ENCODE assay signal across 13 cellular contexts in genomic region chr10:132652446-132652845, GRCh38.
DNase-seq lines count a peak whose midpoint lies in the region; ATAC-seq, FAIRE-seq and TF ChIP-seq lines count a peak whose summit lies in the region.
"Had no signal": no experiment of that assay in that cellular context is flagged by ENCODE, and none has a peak within 500 bp of the region (broad histone marks: within the 10 kb centered on the region; RNA-seq: fewer than 3 reads in every experiment).

No MANE protein-coding gene starts in this region.

- H3K9me3 ChIP-seq in H1 (ENCODE audit: insufficient read depth in 2 of 2, low read depth in 1 of 2, low read length in 1 of 2), result no peaks in the 10 kb centered on the region
- H3K9me3 ChIP-seq in spleen, result no peaks in the 10 kb centered on the region
- H3K9me3 ChIP-seq: BE2C had no signal

- no peak overlapping the region for H3K4me3 Mint-ChIP-seq in natural killer cell treated with Interleukin-12 subunit alpha and Interleukin-12 subunit beta and Interleukin-15 and Interleukin-18, amount 100 ng/mL, for 72 hours
- no peak overlapping the region for H3K4me3 Mint-ChIP-seq in natural killer cell
- H3K4me3 Mint-ChIP-seq: CD4-positive, alpha-beta memory T cell had no signal

- no peaks in the 10 kb centered on the region for H3K36me3 Mint-ChIP-seq in natural killer cell treated with Interleukin-12 subunit alpha and Interleukin-12 subunit beta and Interleukin-15 and Interleukin-18, amount 100 ng/mL, for 72 hours
- no peaks in the 10 kb centered on the region for H3K36me3 Mint-ChIP-seq in natural killer cell

- H3K79me2 ChIP-seq in H1 (ENCODE audit: control insufficient read depth in 1 of 2, insufficient read depth in 2 of 2, low read length in 2 of 2), result no peaks in the 10 kb centered on the region

- no peak overlapping the region for H3K4ac ChIP-seq in H1 (replicated peaks; ENCODE audit: insufficient read length, low read depth, low read length)

- no peak overlapping the region for H3K14ac ChIP-seq in H1 (ENCODE audit: insufficient read length)

- H3K36me3 ChIP-seq in H1 (ENCODE audit: control insufficient read depth in 2 of 4, insufficient read depth in 4 of 4, low read length in 3 of 4) (no peaks in the 10 kb centered on the region), spleen (peaks cover 0 to 91% (median 27%) of the 10 kb centered on the region in 6 donors)
- H3K36me3 ChIP-seq: BE2C had no signal

- no peak overlapping the region for H3K23ac ChIP-seq in H1 (ENCODE audit: insufficient read length)

- H2BK12ac ChIP-seq in H1 (ENCODE audit: low read depth, low read length), result 0 out of 2 replicates have a peak overlapping the region, but pooled peaks have one; percentile 9

- H3K27ac ChIP-seq in H1 (ENCODE audit: low read depth, low read length), result no peak overlapping the region
- no peak overlapping the region for H3K27ac ChIP-seq in spleen
- H3K27ac ChIP-seq: C4-2B, GM23248 had no signal

- intact Hi-C loops in natural killer cell (cut with micrococcal nuclease) (loop anchor here (5.0 to 10.0 kb wide), 2 partner anchors 140 to 252 kb away; no protein-coding TSS in a partner anchor), spleen (cut with DNase I; ENCODE audit: low total_unique reads) (no loop called here)

- no peak for TF ChIP-seq RAD21 in H1 (IDR thresholded peaks at IDR 0.05 in 1 of 2, conservative IDR thresholded peaks at IDR 0.05 in 1 of 2; ENCODE audit: low read depth in 2 of 2, low read length in 2 of 2)

- WGBS in H1 (ENCODE audit: extremely low coverage in 1 of 2, insufficient coverage in 1 of 2, insufficient read length in 1 of 2, insufficient replicate concordance in 2 of 2, low coverage in 1 of 2, low lambda C conversion rate in 2 of 2, missing lambda C conversion rate in 1 of 2), 2 experiments, result 92% methylated on average over 15 of the region's 15 CpGs; no CpG with 5 or more reads in 1 of the 2 experiments
- 93 to 96% (median 95%) methylated on average over 15 of the region's 15 CpGs for whole genome bisulfite sequencing in spleen, 5 donors

- H2BK15ac ChIP-seq in H1 (ENCODE audit: low read length), result no peak overlapping the region

- TF ChIP-seq POLR2A in H1 (IDR thresholded peaks at IDR 0.05; ENCODE audit: control extremely low read depth in 1 of 2, low read depth in 2 of 2, low read length in 2 of 2), result no peak
- no peak for TF ChIP-seq POLR2A in spleen (IDR thresholded peaks at IDR 0.05)

- H3K4me1 Mint-ChIP-seq in natural killer cell treated with Interleukin-12 subunit alpha and Interleukin-12 subunit beta and Interleukin-15 and Interleukin-18, amount 100 ng/mL, for 72 hours (ENCODE audit: low read depth in 2 of 2), result peaks cover 0 to 3% of the 10 kb centered on the region in 2 donors
- peaks cover 0 to 10% of the 10 kb centered on the region in 2 donors for H3K4me1 Mint-ChIP-seq in natural killer cell

- DNase-seq in natural killer cell treated with Interleukin-12 subunit alpha and Interleukin-12 subunit beta and Interleukin-15 and Interleukin-18, amount 100 ng/mL, for 72 hours (ENCODE audit: low spot score), result peak; percentile 12
- DNase-seq in natural killer cell, result no peak
- no peak for DNase-seq in H1 (ENCODE audit: low read depth in 1 of 2, low spot score in 2 of 2)
- peak; percentile 47 for DNase-seq in spleen
- no peak for DNase-seq in frontal cortex (ENCODE audit: low spot score in 2 of 2)
- DNase-seq in central memory CD4-positive, alpha-beta T cell, result no peak
- DNase-seq in Kasumi-1 (lab: John Stamatoyannopoulos, UW), result no peak
- DNase-seq: BE2C; CD4-positive, alpha-beta memory T cell; DMS79; GM23248 had no signal

- H3K27me3 Mint-ChIP-seq in natural killer cell treated with Interleukin-12 subunit alpha and Interleukin-12 subunit beta and Interleukin-15 and Interleukin-18, amount 100 ng/mL, for 72 hours, result no peaks in the 10 kb centered on the region
- no peaks in the 10 kb centered on the region for H3K27me3 Mint-ChIP-seq in natural killer cell (ENCODE audit: low read depth in 2 of 2)
- H3K27me3 Mint-ChIP-seq: CD4-positive, alpha-beta memory T cell had no signal

- no peak overlapping the region for H4K8ac ChIP-seq in H1 (ENCODE audit: extremely low read depth, insufficient read depth, low read length)

- no peak overlapping the region for H3K4me3 ChIP-seq in H1 (ENCODE audit: extremely low read depth in 1 of 4, insufficient read depth in 2 of 4, low read depth in 3 of 4, low read length in 4 of 4)
- no peak overlapping the region for H3K4me3 ChIP-seq in spleen
- H3K4me3 ChIP-seq: GM23248 had no signal

- H3K56ac ChIP-seq in H1 (replicated peaks; ENCODE audit: insufficient read length, low read depth, low read length), result no peak overlapping the region

- H3K23me2 ChIP-seq in H1 (ENCODE audit: low read depth, low read length), result 0 out of 2 replicates have a peak, but pooled peaks cover 2% of the 10 kb centered on the region

- TF ChIP-seq CTCF in natural killer cell (IDR thresholded peaks at IDR 0.05) (no peak), H1 (IDR thresholded peaks at IDR 0.05; ENCODE audit: control extremely low read depth in 1 of 3, insufficient read depth in 1 of 3, low read depth in 1 of 3, low read length in 3 of 3) (no peak), spleen (IDR thresholded peaks at IDR 0.05 in 8 of 11, conservative IDR thresholded peaks at IDR 0.05 in 3 of 11) (no peak)

- H2AK5ac ChIP-seq in H1 (ENCODE audit: low read depth, low read length), result no peak overlapping the region

- FAIRE-seq in H1 (lab: Jason Lieb, UNC) (no peak), frontal cortex (lab: Jason Lieb, UNC) (no peak)
- FAIRE-seq: GM12891 had no signal

- H2BK20ac ChIP-seq in H1 (ENCODE audit: low read length), result no peak overlapping the region

- H2AFZ ChIP-seq in H1 (ENCODE audit: low read length), result no peak overlapping the region
- H2AFZ ChIP-seq: GM23248 had no signal

- POLR2A ChIA-PET in H1 (lab: Charles Lee; ENCODE audit: partially characterized antibody), result no interaction called here

- no peak overlapping the region for H3K9ac ChIP-seq in H1 (replicated peaks in 1 of 4; ENCODE audit: extremely low read depth in 1 of 4, low read depth in 3 of 4, low read length in 3 of 4)
- H3K9ac ChIP-seq: GM23248 had no signal

- TF ChIP-seq EP300 in H1 (IDR thresholded peaks at IDR 0.05; ENCODE audit: borderline replicate concordance in 1 of 2, low read depth in 2 of 2, low read length in 2 of 2), result no peak

- CTCF ChIA-PET in H1 (lab: Charles Lee; ENCODE audit: partially characterized antibody), result interaction anchor here (0.6 to 4.8 kb wide), 7 partner anchors 10 to 208 kb away, joined by 3 to 37 read pairs (median 4); no protein-coding TSS in a partner anchor

- H2BK5ac ChIP-seq in H1 (ENCODE audit: low read depth, low read length), result no peak overlapping the region

- peaks cover 0 to 4% of the 10 kb centered on the region in 2 experiments for H4K20me1 ChIP-seq in H1 (replicated peaks in 1 of 2; ENCODE audit: control insufficient read depth in 1 of 2, insufficient read depth in 2 of 2, low read length in 2 of 2)

- ATAC-seq in natural killer cell treated with Interleukin-12 subunit alpha and Interleukin-12 subunit beta and Interleukin-15 and Interleukin-18, amount 100 ng/mL, for 72 hours, result no peak
- no peak for ATAC-seq in natural killer cell

- H4K91ac ChIP-seq in H1 (replicated peaks; ENCODE audit: insufficient read length, low read length), result no peak overlapping the region

- no peaks in the 10 kb centered on the region for H3K9me3 Mint-ChIP-seq in natural killer cell treated with Interleukin-12 subunit alpha and Interleukin-12 subunit beta and Interleukin-15 and Interleukin-18, amount 100 ng/mL, for 72 hours
- H3K9me3 Mint-ChIP-seq in natural killer cell, result no peaks in the 10 kb centered on the region
- H3K9me3 Mint-ChIP-seq: CD4-positive, alpha-beta memory T cell had no signal

- no peak overlapping the region for H3K18ac ChIP-seq in H1 (ENCODE audit: extremely low read depth, low read length)

- no peak overlapping the region for H4K5ac ChIP-seq in H1 (ENCODE audit: insufficient read length, low read depth, low read length)

- H3K4me2 ChIP-seq in H1 (ENCODE audit: insufficient read depth in 1 of 2, low read depth in 2 of 2, low read length in 2 of 2), result no peak overlapping the region

- H3K79me1 ChIP-seq in H1 (ENCODE audit: low read depth, low read length), result 0 out of 2 replicates have a peak, but pooled peaks cover 2% of the 10 kb centered on the region

- H3K4me1 ChIP-seq in H1 (replicated peaks in 1 of 4; ENCODE audit: control insufficient read depth in 3 of 4, insufficient read depth in 4 of 4, low read length in 3 of 4), result no peaks in the 10 kb centered on the region; a peak in 1 of 7 replicates
- H3K4me1 ChIP-seq in spleen, result peaks cover 0 to 13% (median 9%) of the 10 kb centered on the region in 6 donors

- no peak overlapping the region for H3K27ac Mint-ChIP-seq in natural killer cell treated with Interleukin-12 subunit alpha and Interleukin-12 subunit beta and Interleukin-15 and Interleukin-18, amount 100 ng/mL, for 72 hours
- H3K27ac Mint-ChIP-seq in natural killer cell, result no peak overlapping the region

- H2BK120ac ChIP-seq in H1 (replicated peaks; ENCODE audit: low read depth, low read length), result no peak overlapping the region

- H3K27me3 ChIP-seq in H1 (replicated peaks in 1 of 4; ENCODE audit: control insufficient read depth in 3 of 4, extremely low read depth in 1 of 4, insufficient read depth in 3 of 4, low read length in 3 of 4) (no peaks in the 10 kb centered on the region), spleen (replicated peaks in 1 of 7) (no peaks in the 10 kb centered on the region)
- H3K27me3 ChIP-seq: BE2C had no signal

TF ChIP-seq in H1, 55 proteins besides CTCF, POLR2A, EP300 and RAD21 (continues in another document):
- TF ChIP-seq TCF12 (IDR thresholded peaks at IDR 0.05; ENCODE audit: low read depth, low read length) (no peak), GABPA (IDR thresholded peaks at IDR 0.05; ENCODE audit: borderline replicate concordance, insufficient read depth, low read length) (no peak), MAX (IDR thresholded peaks at IDR 0.05) (no peak)

Comparison
In these comparisons a context has a peak if more than half of its experiments do, and no peak if none do; other contexts are left out.
1. DNase-seq: peak in natural killer cell treated with Interleukin-12 subunit alpha and Interleukin-12 subunit beta and Interleukin-15 and Interleukin-18, amount 100 ng/mL, for 72 hours (single experiment) and spleen (single experiment); none in natural killer cell (single experiment), H1 (0 of 2), frontal cortex (0 of 2), central memory CD4-positive, alpha-beta T cell (single experiment) and Kasumi-1 (0 of 2).